8 cellular contexts compared by ENCODE assay signal in the genomic region with DNA sequence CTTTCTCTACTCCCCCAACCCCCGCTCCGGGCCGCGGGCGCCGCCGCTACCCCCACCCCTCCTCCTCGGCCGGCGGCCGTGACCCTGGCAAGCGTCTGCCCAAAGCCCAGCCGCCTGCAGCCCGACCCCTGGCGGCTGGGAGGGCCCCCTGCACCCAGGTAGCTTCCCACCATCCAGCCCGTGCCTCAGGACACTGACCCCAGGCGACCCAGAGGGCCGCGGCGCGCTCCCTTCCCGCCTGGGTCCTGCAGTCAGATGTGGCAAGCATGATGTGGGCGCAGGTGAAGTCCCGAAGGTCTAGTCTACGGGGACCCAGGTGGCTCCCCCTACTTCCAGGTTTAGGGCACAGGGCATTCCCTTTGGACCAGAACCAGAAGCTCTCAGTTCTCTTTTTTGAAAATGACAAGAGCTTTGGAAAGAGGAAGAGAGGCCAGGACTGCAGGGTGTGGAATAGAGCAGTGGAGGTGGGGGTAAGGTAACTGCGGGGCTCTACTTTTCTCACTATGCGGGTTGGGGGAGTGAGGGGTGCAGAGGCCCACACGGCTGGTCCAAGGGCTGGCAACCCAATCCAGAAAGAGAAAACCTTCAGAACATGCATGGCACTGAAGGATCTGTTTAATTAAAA. TPM values are rescaled to one million over a fixed set of nuclear protein-coding genes. Genes with fewer than 3 reads are reported as not detected.
DNase-seq lines count a peak whose midpoint lies in the region; ATAC-seq lines count a peak whose summit lies in the region.

Gene DENND4B (minus strand): TSS at position 97 of the 625 bp plus-strand sequence. CDS start 2,344 bp downstream, outside the sequence.

- peak; percentile 54 for ATAC-seq in GM18868 (IDR thresholded peaks at IDR 0.05; ENCODE audit: unreplicated experiment)
- ATAC-seq in HG03097 (IDR thresholded peaks at IDR 0.05; ENCODE audit: low FRiP score, unreplicated experiment), result peak; percentile 62
- ATAC-seq in left colon, result peak; percentile 81

- peak within 1 kb of the TSS; percentile 95 for H3K27ac ChIP-seq in cingulate gyrus (ENCODE audit: low read depth, low read length)

- intact Hi-C loops in left colon (cut with DNase I, micrococcal nuclease), result loop anchor here in 1 of 2 donors (10.0 kb wide), 1 partner anchor 122 kb away; no protein-coding TSS in a partner anchor

- DNase-seq in AG08396 (ENCODE audit: low spot score), result peak; percentile 97
- peak; percentile 61 for DNase-seq in NCI-H226
- DNase-seq in activated CD4-positive, alpha-beta T cell treated with anti-CD3 and anti-CD28 coated beads for 24 hours (ENCODE audit: low read depth in 2 of 2), result peak; percentile 61 to 62
- peak; percentile 81 to 86 for DNase-seq in left colon
- DNase-seq in stimulated activated CD4-positive, alpha-beta T cell treated with anti-CD3 and anti-CD28 coated beads, Interleukin-1b, Interleukin-23, amount 100 ng/mL, for 48 hours, result peak; percentile 73

RNA-seq across cellular contexts. Expression of gene DENND4B, which starts in this region (rescaled TPM):
- 10 to 100 TPM; 32.1 to 41.7 TPM for total RNA-seq in left colon

Comparison
In these comparisons a context has a peak if more than half of its experiments do, and no peak if none do; other contexts are left out.
1. Peak in every context shown above with its lines: DNase-seq, ATAC-seq and H3K27ac ChIP-seq.